Comparison of ENCODE assay signal across 8 cellular contexts in the genomic region with DNA sequence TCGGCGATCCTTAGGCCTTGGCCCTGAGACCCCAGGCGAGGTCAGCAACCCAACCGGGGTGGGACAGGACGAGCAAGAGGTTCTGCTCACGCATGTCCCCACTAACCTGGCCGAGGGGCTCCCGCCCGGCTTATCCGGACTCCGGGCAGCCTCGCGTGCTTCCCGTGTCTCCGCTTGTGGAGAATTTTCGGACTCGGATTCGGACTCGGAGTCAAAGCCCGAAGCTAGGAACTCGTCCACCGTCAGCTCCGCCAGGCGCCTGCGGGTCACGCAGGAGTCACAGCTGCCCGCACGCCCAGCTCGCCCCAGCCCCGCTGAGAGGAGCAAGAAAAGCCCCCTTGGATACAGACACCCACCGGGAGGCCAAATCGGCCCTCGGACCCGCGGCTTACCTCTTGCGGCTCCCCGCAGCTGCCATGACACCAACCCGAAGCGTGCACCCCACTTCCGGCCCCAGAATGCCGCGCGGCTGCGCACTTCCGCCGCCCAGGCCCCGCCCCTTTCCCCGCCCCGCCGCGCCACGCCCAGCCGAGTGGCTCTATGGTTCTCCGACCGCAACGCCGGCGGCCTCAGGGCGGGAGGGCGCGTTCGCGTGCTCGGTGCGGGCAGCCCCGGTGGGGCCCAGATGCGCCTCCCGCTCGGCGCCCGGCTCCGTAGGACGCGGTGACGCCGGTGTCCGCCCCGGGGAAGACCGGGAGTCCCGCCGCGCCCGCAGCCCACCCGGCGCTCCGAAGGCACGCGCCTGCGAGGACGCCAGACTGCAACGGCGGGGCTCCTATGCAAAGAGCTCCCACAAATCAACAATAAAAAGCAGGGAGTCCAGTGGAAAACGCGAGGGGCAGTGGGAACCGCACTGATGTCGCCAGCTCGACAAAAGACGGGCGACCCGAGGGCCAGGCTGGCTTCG. TPM values are rescaled to one million over a fixed set of nuclear protein-coding genes. Genes with fewer than 3 reads are reported as not detected.
DNase-seq lines count a peak whose midpoint lies in the region; ATAC-seq and TF ChIP-seq lines count a peak whose summit lies in the region.

A gene (minus strand): TSS at position 434 of the 907 bp plus-strand sequence. CDS start 16 bp downstream, at position 418.

- H3K4me3 ChIP-seq in HEK293 (ENCODE audit: low read depth, low read length) (peak within 1 kb of the TSS; percentile 89), upper lobe of left lung (peak within 1 kb of the TSS; percentile 84 to 100 (median 99))

- DNase-seq in GM03348 (ENCODE audit: low spot score) (peak; percentile 96), NCI-H1048 (lab: John Stamatoyannopoulos, UW) (peak; percentile 64), T follicular helper cell (ENCODE audit: low read depth) (peak; percentile 92), cardiac septum (ENCODE audit: low spot score) (peak; percentile 96), posterior vena cava (ENCODE audit: low spot score) (peak; percentile 98), upper lobe of left lung (peak; percentile 91 to 100)
- peak; percentile 99 for DNase-seq in activated naive CD8-positive, alpha-beta T cell treated with anti-CD3 and anti-CD28 coated beads, Interleukin-2, amount 50 U/mL, for 24 hours

- H3K36me3 Mint-ChIP-seq in activated naive CD8-positive, alpha-beta T cell treated with anti-CD3 and anti-CD28 coated beads, Interleukin-2, amount 50 U/mL, for 24 hours (ENCODE audit: low read depth) = peaks cover 29% of the 10 kb centered on the region

- peak within 1 kb of the TSS; percentile 98 for H3K4me3 Mint-ChIP-seq in activated naive CD8-positive, alpha-beta T cell treated with anti-CD3 and anti-CD28 coated beads, Interleukin-2, amount 50 U/mL, for 24 hours

- peaks cover 9 to 64% of the 10 kb centered on the region in 2 experiments; a peak in 2 of 3 replicates for H3K36me3 ChIP-seq in HEK293 (ENCODE audit: control insufficient read depth in 2 of 2, insufficient read depth in 1 of 2, low read length in 2 of 2)
- peaks cover 9 to 47% (median 35%) of the 10 kb centered on the region in 4 donors for H3K36me3 ChIP-seq in upper lobe of left lung

- POLR2A ChIA-PET in HEK293 (lab: Yijun Ruan, JAX) = interaction anchor here (0.7 to 1.4 kb wide), 4 partner anchors 8 to 41 kb away, joined by 3 to 6 read pairs (median 4); no protein-coding TSS in a partner anchor

- TF ChIP-seq POLR2A in upper lobe of left lung (IDR thresholded peaks at IDR 0.05) = peak in 1 of 4 donors; percentile 57

- TF ChIP-seq CTCF in HEK293 (tag by site-specific recombination; IDR thresholded peaks at IDR 0.05) (no peak), upper lobe of left lung (IDR thresholded peaks at IDR 0.05) (no peak)

- H3K4me1 ChIP-seq in HEK293 (ENCODE audit: control insufficient read depth, insufficient read depth, low read length) = no peaks in the 10 kb centered on the region
- H3K4me1 ChIP-seq in upper lobe of left lung = peaks cover 29 to 48% (median 29%) of the 10 kb centered on the region in 4 donors

- intact Hi-C loops in cardiac septum (cut with DNase I) (no loop called here), posterior vena cava (cut with DNase I) (no loop called here)

- H3K27me3 Mint-ChIP-seq in activated naive CD8-positive, alpha-beta T cell treated with anti-CD3 and anti-CD28 coated beads, Interleukin-2, amount 50 U/mL, for 24 hours = no peaks in the 10 kb centered on the region

- no peaks in the 10 kb centered on the region for H3K27me3 ChIP-seq in upper lobe of left lung

- peak within 1 kb of the TSS; percentile 91 for H3K27ac Mint-ChIP-seq in activated naive CD8-positive, alpha-beta T cell treated with anti-CD3 and anti-CD28 coated beads, Interleukin-2, amount 50 U/mL, for 24 hours

- H3K27ac ChIP-seq in HEK293 (ENCODE audit: extremely low read depth, low read depth, low read length) (peak within 1 kb of the TSS; percentile 75; the same call in 1 of the 2 replicates), upper lobe of left lung (peak within 1 kb of the TSS in 3 of 4 donors; percentile 47 to 78 (median 73))

- 0 to 9% methylated on average over 18 to 75 of the region's 101 CpGs for WGBS in upper lobe of left lung, 2 donors

- H3K9me3 ChIP-seq in HEK293 (ENCODE audit: control insufficient read depth, insufficient read depth, low read depth, low read length) (no peaks in the 10 kb centered on the region), upper lobe of left lung (no peaks in the 10 kb centered on the region)

- TF ChIP-seq EP300 in upper lobe of left lung (IDR thresholded peaks at IDR 0.05) = no peak

- CTCF ChIA-PET in HEK293 (lab: Yijun Ruan, JAX) = interaction anchor here (0.6 to 1.1 kb wide), 3 partner anchors 16 to 181 kb away, joined by 3 to 6 read pairs (median 3); no protein-coding TSS in a partner anchor

- H3K4me1 Mint-ChIP-seq in activated naive CD8-positive, alpha-beta T cell treated with anti-CD3 and anti-CD28 coated beads, Interleukin-2, amount 50 U/mL, for 24 hours = peaks cover 20% of the 10 kb centered on the region

- ATAC-seq in activated naive CD8-positive, alpha-beta T cell treated with anti-CD3 and anti-CD28 coated beads, Interleukin-2, amount 50 U/mL, for 24 hours = peak; percentile 81
- peak; percentile 94 to 97 for ATAC-seq in upper lobe of left lung (ENCODE audit: low FRiP score in 2 of 2)

- no peaks in the 10 kb centered on the region for H3K9me3 Mint-ChIP-seq in activated naive CD8-positive, alpha-beta T cell treated with anti-CD3 and anti-CD28 coated beads, Interleukin-2, amount 50 U/mL, for 24 hours

TF ChIP-seq in HEK293, 187 proteins besides CTCF, POLR2A, EP300 and RAD21 (continues in another document):
- TF ChIP-seq, protein P1, sequence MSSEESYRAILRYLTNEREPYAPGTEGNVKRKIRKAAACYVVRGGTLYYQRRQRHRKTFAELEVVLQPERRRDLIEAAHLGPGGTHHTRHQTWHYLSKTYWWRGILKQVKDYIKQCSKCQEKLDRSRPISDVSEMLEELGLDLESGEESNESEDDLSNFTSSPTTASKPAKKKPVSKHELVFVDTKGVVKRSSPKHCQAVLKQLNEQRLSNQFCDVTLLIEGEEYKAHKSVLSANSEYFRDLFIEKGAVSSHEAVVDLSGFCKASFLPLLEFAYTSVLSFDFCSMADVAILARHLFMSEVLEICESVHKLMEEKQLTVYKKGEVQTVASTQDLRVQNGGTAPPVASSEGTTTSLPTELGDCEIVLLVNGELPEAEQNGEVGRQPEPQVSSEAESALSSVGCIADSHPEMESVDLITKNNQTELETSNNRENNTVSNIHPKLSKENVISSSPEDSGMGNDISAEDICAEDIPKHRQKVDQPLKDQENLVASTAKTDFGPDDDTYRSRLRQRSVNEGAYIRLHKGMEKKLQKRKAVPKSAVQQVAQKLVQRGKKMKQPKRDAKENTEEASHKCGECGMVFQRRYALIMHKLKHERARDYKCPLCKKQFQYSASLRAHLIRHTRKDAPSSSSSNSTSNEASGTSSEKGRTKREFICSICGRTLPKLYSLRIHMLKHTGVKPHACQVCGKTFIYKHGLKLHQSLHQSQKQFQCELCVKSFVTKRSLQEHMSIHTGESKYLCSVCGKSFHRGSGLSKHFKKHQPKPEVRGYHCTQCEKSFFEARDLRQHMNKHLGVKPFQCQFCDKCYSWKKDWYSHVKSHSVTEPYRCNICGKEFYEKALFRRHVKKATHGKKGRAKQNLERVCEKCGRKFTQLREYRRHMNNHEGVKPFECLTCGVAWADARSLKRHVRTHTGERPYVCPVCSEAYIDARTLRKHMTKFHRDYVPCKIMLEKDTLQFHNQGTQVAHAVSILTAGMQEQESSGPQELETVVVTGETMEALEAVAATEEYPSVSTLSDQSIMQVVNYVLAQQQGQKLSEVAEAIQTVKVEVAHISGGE (tag by site-specific recombination; conservative IDR thresholded peaks at IDR 0.05; ENCODE audit: low read depth) = peak; percentile 88
- no peak for TF ChIP-seq ZNF341 (tag by site-specific recombination; IDR thresholded peaks at IDR 0.05; ENCODE audit: low read depth)
- peak; percentile 93 for TF ChIP-seq ZNF76 (tag by site-specific recombination; IDR thresholded peaks at IDR 0.05; ENCODE audit: borderline replicate concordance, low read depth)
- no peak for TF ChIP-seq ZNF521 (tag by site-specific recombination; IDR thresholded peaks at IDR 0.05)
- peak; percentile 27; the same call in 1 of the 2 replicates for TF ChIP-seq GLIS2 (tag by site-specific recombination; IDR thresholded peaks at IDR 0.05)
- TF ChIP-seq ZNF239 (tag by site-specific recombination; IDR thresholded peaks at IDR 0.05) = no peak
- peak; percentile 83 for TF ChIP-seq ZFP69B (tag by site-specific recombination; IDR thresholded peaks at IDR 0.05)
- TF ChIP-seq, protein P2, sequence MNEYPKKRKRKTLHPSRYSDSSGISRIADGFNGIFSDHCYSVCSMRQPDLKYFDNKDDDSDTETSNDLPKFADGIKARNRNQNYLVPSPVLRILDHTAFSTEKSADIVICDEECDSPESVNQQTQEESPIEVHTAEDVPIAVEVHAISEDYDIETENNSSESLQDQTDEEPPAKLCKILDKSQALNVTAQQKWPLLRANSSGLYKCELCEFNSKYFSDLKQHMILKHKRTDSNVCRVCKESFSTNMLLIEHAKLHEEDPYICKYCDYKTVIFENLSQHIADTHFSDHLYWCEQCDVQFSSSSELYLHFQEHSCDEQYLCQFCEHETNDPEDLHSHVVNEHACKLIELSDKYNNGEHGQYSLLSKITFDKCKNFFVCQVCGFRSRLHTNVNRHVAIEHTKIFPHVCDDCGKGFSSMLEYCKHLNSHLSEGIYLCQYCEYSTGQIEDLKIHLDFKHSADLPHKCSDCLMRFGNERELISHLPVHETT (tag by site-specific recombination; IDR thresholded peaks at IDR 0.05) = 0 out of 2 replicates have a peak, but pooled peaks have one; percentile 32
- peak; percentile 68 for TF ChIP-seq YY2 (tag by site-specific recombination; IDR thresholded peaks at IDR 0.05)
- peak; percentile 62 for TF ChIP-seq KLF10 (tag by site-specific recombination; IDR thresholded peaks at IDR 0.05)
- TF ChIP-seq, protein P3, sequence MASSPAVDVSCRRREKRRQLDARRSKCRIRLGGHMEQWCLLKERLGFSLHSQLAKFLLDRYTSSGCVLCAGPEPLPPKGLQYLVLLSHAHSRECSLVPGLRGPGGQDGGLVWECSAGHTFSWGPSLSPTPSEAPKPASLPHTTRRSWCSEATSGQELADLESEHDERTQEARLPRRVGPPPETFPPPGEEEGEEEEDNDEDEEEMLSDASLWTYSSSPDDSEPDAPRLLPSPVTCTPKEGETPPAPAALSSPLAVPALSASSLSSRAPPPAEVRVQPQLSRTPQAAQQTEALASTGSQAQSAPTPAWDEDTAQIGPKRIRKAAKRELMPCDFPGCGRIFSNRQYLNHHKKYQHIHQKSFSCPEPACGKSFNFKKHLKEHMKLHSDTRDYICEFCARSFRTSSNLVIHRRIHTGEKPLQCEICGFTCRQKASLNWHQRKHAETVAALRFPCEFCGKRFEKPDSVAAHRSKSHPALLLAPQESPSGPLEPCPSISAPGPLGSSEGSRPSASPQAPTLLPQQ (tag by site-specific recombination; IDR thresholded peaks at IDR 0.05) = peak; percentile 82; the same call in 1 of the 2 replicates
- TF ChIP-seq ZNF629 (tag by site-specific recombination; IDR thresholded peaks at IDR 0.05) = peak; percentile 79
- no peak for TF ChIP-seq OSR2 (tag by site-specific recombination; IDR thresholded peaks at IDR 0.05)
- TF ChIP-seq ZNF146 (tag by site-specific recombination; IDR thresholded peaks at IDR 0.05) = no peak

RNA-seq across cellular contexts. Expression of the gene that starts here (rescaled TPM):
- total RNA-seq in cardiac septum (39.0 TPM), posterior vena cava (10 to 100 TPM; 42.8 to 44.5 TPM), upper lobe of left lung (10 to 100 TPM; 28.7 to 66.0 (median 51.0) TPM)

Comparison
In these comparisons a context has a peak if more than half of its experiments do, and no peak if none do; other contexts are left out.
1. Peak in every context shown above with its lines: DNase-seq, ATAC-seq, H3K4me3 ChIP-seq and H3K27ac ChIP-seq.